ENCODE assay signal across 35 cellular contexts in genomic region chr12:51840966-51841365, GRCh38. TPM values are rescaled to one million over a fixed set of nuclear protein-coding genes. Genes with fewer than 3 reads are reported as not detected.
"Had no signal": no experiment of that assay in that cellular context is flagged by ENCODE, and none has a peak within 500 bp of the region (broad histone marks: within the 10 kb centered on the region; RNA-seq: fewer than 3 reads in every experiment).

No MANE protein-coding gene starts in this region.

- H3K36me3 ChIP-seq: adrenal gland, heart left ventricle had no signal

- ATAC-seq: activated CD4-positive, alpha-beta T cell treated with anti-CD3 and anti-CD28 coated beads for 36 hours; activated CD8-positive, alpha-beta memory T cell treated with anti-CD3 and anti-CD28 coated beads, Interleukin-2, amount 10 ng/mL, durations not matched to agents 7 days and 5 days; activated CD8-positive, alpha-beta T cell treated with anti-CD3 and anti-CD28 coated beads, Interleukin-2, amount 10 ng/mL, durations not matched to agents 7 days and 5 days; activated naive CD8-positive, alpha-beta T cell treated with anti-CD3 and anti-CD28 coated beads, Interleukin-2, amount 50 U/mL, for 24 hours; body of pancreas; esophagus mucosa; heart left ventricle had no signal

- FAIRE-seq: colon, frontal cortex had no signal

- H3K27ac ChIP-seq: adrenal gland, body of pancreas, heart left ventricle had no signal

- H3K4me3 ChIP-seq: adrenal gland, body of pancreas, heart left ventricle had no signal

- DNase-seq: activated CD4-positive, alpha-beta memory T cell treated with anti-CD3 and anti-CD28 coated beads for 36 hours; activated CD4-positive, alpha-beta T cell treated with anti-CD3 and anti-CD28 coated beads for 36 hours; activated CD4-positive, alpha-beta T cell treated with anti-CD3 and anti-CD28 coated beads, Interleukin-2, amount 10 ng/mL, durations not matched to agents 24 days and 14 days; activated CD4-positive, CD25-positive, alpha-beta regulatory T cell; activated CD4-positive, CD25-positive, alpha-beta regulatory T cell treated with anti-CD3 and anti-CD28 coated beads, Interleukin-2, amount 50 U/mL, for 72 hours; activated CD8-positive, alpha-beta memory T cell treated with anti-CD3 and anti-CD28 coated beads, Interleukin-2, amount 10 ng/mL, durations not matched to agents 7 days and 5 days; activated CD8-positive, alpha-beta memory T cell treated with anti-CD3 and anti-CD28 coated beads, Interleukin-2, amount 50 U/mL, for 4 hours; activated CD8-positive, alpha-beta T cell treated with anti-CD3 and anti-CD28 coated beads, Interleukin-2, amount 10 ng/mL, durations not matched to agents 7 days and 5 days; activated effector memory CD4-positive, alpha-beta T cell treated with anti-CD3 and anti-CD28 coated beads, Interleukin-2, amount 50 U/mL, for 16 hours; activated naive CD4-positive, alpha-beta T cell treated with anti-CD3 and anti-CD28 coated beads for 36 hours; activated naive CD8-positive, alpha-beta T cell treated with anti-CD3 and anti-CD28 coated beads for 36 hours; activated naive CD8-positive, alpha-beta T cell treated with anti-CD3 and anti-CD28 coated beads, Interleukin-2, amount 50 U/mL, for 24 hours; activated T-cell treated with anti-CD3 and anti-CD28 coated beads, Interleukin-2, amount 50 U/mL, for 1 hour; activated T-cell treated with anti-CD3 and anti-CD28 coated beads, Interleukin-2, amount 50 U/mL, for 48 hours; adrenal gland; amygdala; aorta; body of pancreas; caudate nucleus; cortex of kidney; dermis blood vessel endothelial cell; effector CD4-positive, alpha-beta T cell; foreskin fibroblast; glutamatergic neuron; heart left ventricle; T-helper 2 cell had no signal

- H3K4me1 ChIP-seq: adrenal gland, body of pancreas had no signal

- H3K9me3 ChIP-seq: adrenal gland, body of pancreas, heart left ventricle had no signal

RNA-seq across cellular contexts. Expression of gene ANKRD33, which starts 46.9 kb away (rescaled TPM):
- total RNA-seq: activated CD4-positive, alpha-beta memory T cell treated with anti-CD3 and anti-CD28 coated beads for 36 hours; activated CD4-positive, alpha-beta T cell treated with anti-CD3 and anti-CD28 coated beads for 36 hours; activated CD4-positive, alpha-beta T cell treated with anti-CD3 and anti-CD28 coated beads, Interleukin-2, amount 10 ng/mL, durations not matched to agents 24 days and 14 days; activated CD8-positive, alpha-beta memory T cell treated with anti-CD3 and anti-CD28 coated beads for 36 hours; activated CD8-positive, alpha-beta memory T cell treated with anti-CD3 and anti-CD28 coated beads, Interleukin-2, amount 10 ng/mL, durations not matched to agents 7 days and 5 days; activated CD8-positive, alpha-beta T cell treated with anti-CD3 and anti-CD28 coated beads, Interleukin-2, amount 10 ng/mL, durations not matched to agents 7 days and 5 days; activated naive CD4-positive, alpha-beta T cell treated with anti-CD3 and anti-CD28 coated beads for 36 hours; activated naive CD8-positive, alpha-beta T cell treated with anti-CD3 and anti-CD28 coated beads for 36 hours; activated T-helper 1 cell treated with anti-CD3 and anti-CD28 coated beads, Interleukin-12 subunit alpha, Interleukin-12 subunit beta, Interleukin-2, Interleukin-4 antibody, amounts not matched to agents 30 ng/mL and 10 ng/mL and 1 ng/mL, durations not matched to agents 14 hours and 24 hours and 36 hours; activated T-helper 2 cell treated with anti-CD3 and anti-CD28 coated beads, Interferon-gamma antibody, Interleukin-2, Interleukin-4, amounts not matched to agents 10 μg/mL and 5 μg/mL and 100 μg/mL, durations not matched to agents 14 hours and 24 hours and 36 hours; body of pancreas; chondrocyte; dermis blood vessel endothelial cell; epithelial cell of proximal tubule; esophagus mucosa; frontal cortex; heart left ventricle; T-helper 1 cell treated with Interleukin-12 subunit alpha and Interleukin-12 subunit beta and Interleukin-4 antibody, amounts not matched to agents 30 ng/mL and 1 ng/mL, for 36 hours had no signal
- polyA plus RNA-seq: aorta, heart left ventricle had no signal
